In genomic region chr2:38528008-38528442, GRCh38 we compare ENCODE assay signal across 8 cellular contexts.
DNase-seq lines count a peak whose midpoint lies in the region; ATAC-seq and TF ChIP-seq lines count a peak whose summit lies in the region.

No MANE protein-coding gene starts in this region.

- H3K9me3 Mint-ChIP-seq in CD8-positive, alpha-beta T cell: no peaks in the 10 kb centered on the region
- no peaks in the 10 kb centered on the region for H3K9me3 Mint-ChIP-seq in IgD-negative memory B cell
- no peaks in the 10 kb centered on the region for H3K9me3 Mint-ChIP-seq in T-helper 2 cell treated with Interferon-gamma antibody and Interleukin-4, amounts not matched to agents 5 μg/mL and 100 μg/mL, for 36 hours
- H3K9me3 Mint-ChIP-seq in chondrocyte (ENCODE audit: low read depth): no peaks in the 10 kb centered on the region

- H3K4me1 ChIP-seq in CD8-positive, alpha-beta T cell (ENCODE audit: insufficient read depth, low read length): no peaks in the 10 kb centered on the region
- H3K4me1 ChIP-seq in liver (ENCODE audit: control insufficient read depth in 4 of 4, insufficient read depth in 4 of 4, low read length in 3 of 4): peaks cover 0 to 5% (median 0%) of the 10 kb centered on the region in 4 donors

- H3K4me1 Mint-ChIP-seq in CD8-positive, alpha-beta T cell (ENCODE audit: low read depth): peaks cover 6% of the 10 kb centered on the region
- peaks cover 11 to 23% (median 15%) of the 10 kb centered on the region in 3 donors for H3K4me1 Mint-ChIP-seq in IgD-negative memory B cell
- H3K4me1 Mint-ChIP-seq in T-helper 2 cell treated with Interferon-gamma antibody and Interleukin-4, amounts not matched to agents 5 μg/mL and 100 μg/mL, for 36 hours (ENCODE audit: low read depth): peaks cover 2% of the 10 kb centered on the region
- peaks cover 28% of the 10 kb centered on the region for H3K4me1 Mint-ChIP-seq in chondrocyte (ENCODE audit: low read depth)

- intact Hi-C loops in CD8-positive, alpha-beta T cell (cut with DNase I, micrococcal nuclease): no loop called here

- H3K36me3 ChIP-seq in CD8-positive, alpha-beta T cell (ENCODE audit: insufficient read depth, low read length): no peaks in the 10 kb centered on the region
- no peaks in the 10 kb centered on the region for H3K36me3 ChIP-seq in liver (ENCODE audit: control insufficient read depth in 4 of 4, insufficient read depth in 3 of 4, low read depth in 1 of 4, low read length in 3 of 4)

- peak overlapping the region; percentile 46 for H3K4me3 Mint-ChIP-seq in CD8-positive, alpha-beta T cell
- H3K4me3 Mint-ChIP-seq in IgD-negative memory B cell: peak overlapping the region in 3 of 4 donors; percentile 44 to 87 (median 80)
- H3K4me3 Mint-ChIP-seq in T-helper 2 cell treated with Interferon-gamma antibody and Interleukin-4, amounts not matched to agents 5 μg/mL and 100 μg/mL, for 36 hours: peak overlapping the region; percentile 40
- H3K4me3 Mint-ChIP-seq in chondrocyte (ENCODE audit: unreplicated experiment): peak overlapping the region; percentile 59

- CTCF ChIA-PET in CD8-positive, alpha-beta T cell (lab: Charles Lee): no interaction called here

- H3K4me3 ChIP-seq in CD8-positive, alpha-beta T cell (ENCODE audit: low read depth, low read length): no peak overlapping the region
- peak overlapping the region; percentile 23 to 51 (median 40) for H3K4me3 ChIP-seq in liver (ENCODE audit: low read depth in 1 of 3, low read length in 3 of 3)

- H3K9ac ChIP-seq in liver (ENCODE audit: low read depth in 1 of 2, low read length in 2 of 2): peak overlapping the region in 1 of 2 donors; percentile 53

- TF ChIP-seq RAD21 in liver (IDR thresholded peaks at IDR 0.05): no peak

- H3K27ac ChIP-seq in CD8-positive, alpha-beta T cell (ENCODE audit: low read depth, low read length): no peak overlapping the region
- no peak overlapping the region for H3K27ac ChIP-seq in liver (ENCODE audit: low read depth in 1 of 2, low read length in 2 of 2)

- H3K36me3 Mint-ChIP-seq in CD8-positive, alpha-beta T cell: no peaks in the 10 kb centered on the region
- H3K36me3 Mint-ChIP-seq in IgD-negative memory B cell (no peaks in the 10 kb centered on the region), chondrocyte (ENCODE audit: low read depth) (no peaks in the 10 kb centered on the region)
- no peaks in the 10 kb centered on the region for H3K36me3 Mint-ChIP-seq in T-helper 2 cell treated with Interferon-gamma antibody and Interleukin-4, amounts not matched to agents 5 μg/mL and 100 μg/mL, for 36 hours (ENCODE audit: low read depth)

- no peaks in the 10 kb centered on the region for H3K9me3 ChIP-seq in CD8-positive, alpha-beta T cell (ENCODE audit: low read length)
- H3K9me3 ChIP-seq in liver (ENCODE audit: control insufficient read depth in 4 of 4, low read length in 3 of 4): no peaks in the 10 kb centered on the region

- no peaks in the 10 kb centered on the region for H3K27me3 ChIP-seq in CD8-positive, alpha-beta T cell (ENCODE audit: insufficient read depth, low read length)
- H3K27me3 ChIP-seq in liver (ENCODE audit: control insufficient read depth in 4 of 4, insufficient read depth in 4 of 4, low read length in 3 of 4): no peaks in the 10 kb centered on the region

- no peak for DNase-seq in CD8-positive, alpha-beta T cell
- peak; percentile 62 for DNase-seq in T-helper 2 cell treated with Interferon-gamma antibody and Interleukin-4, amounts not matched to agents 5 μg/mL and 100 μg/mL, for 36 hours (ENCODE audit: low spot score)
- DNase-seq in chondrocyte (ENCODE audit: low spot score) (no peak), Kasumi-1 (lab: John Stamatoyannopoulos, UW) (no peak)
- DNase-seq in stimulated activated CD4-positive, alpha-beta T cell treated with anti-CD3 and anti-CD28 coated beads, Interleukin-4, amount 100 ng/mL, for 4 hours: peak; percentile 33 to 48

- WGBS in liver: 9% methylated on average over 27 of the region's 27 CpGs

- POLR2A ChIA-PET in CD8-positive, alpha-beta T cell (lab: Charles Lee): no interaction called here

- no peak for ATAC-seq in CD8-positive, alpha-beta T cell
- no peak for ATAC-seq in HG03571 (IDR thresholded peaks at IDR 0.05; ENCODE audit: unreplicated experiment)

- H3K27ac Mint-ChIP-seq in CD8-positive, alpha-beta T cell: no peak overlapping the region
- no peak overlapping the region for H3K27ac Mint-ChIP-seq in IgD-negative memory B cell
- no peak overlapping the region for H3K27ac Mint-ChIP-seq in T-helper 2 cell treated with Interferon-gamma antibody and Interleukin-4, amounts not matched to agents 5 μg/mL and 100 μg/mL, for 36 hours
- H3K27ac Mint-ChIP-seq in chondrocyte (ENCODE audit: unreplicated experiment): peak overlapping the region; percentile 58

- peaks cover 30% of the 10 kb centered on the region for H3K27me3 Mint-ChIP-seq in CD8-positive, alpha-beta T cell (ENCODE audit: low read depth)
- H3K27me3 Mint-ChIP-seq in IgD-negative memory B cell (peaks cover 22% of the 10 kb centered on the region), chondrocyte (ENCODE audit: low read depth) (peaks cover 1% of the 10 kb centered on the region)
- peaks cover 32% of the 10 kb centered on the region for H3K27me3 Mint-ChIP-seq in T-helper 2 cell treated with Interferon-gamma antibody and Interleukin-4, amounts not matched to agents 5 μg/mL and 100 μg/mL, for 36 hours (ENCODE audit: low read depth)

- TF ChIP-seq CTCF in CD8-positive, alpha-beta T cell (IDR thresholded peaks at IDR 0.05): no peak
- peak; percentile 59 for TF ChIP-seq CTCF in chondrocyte (IDR thresholded peaks at IDR 0.05)
- TF ChIP-seq CTCF in liver (IDR thresholded peaks at IDR 0.05; ENCODE audit: low read depth, low read length, missing input control): no peak

TF ChIP-seq in liver, 16 proteins besides CTCF, POLR2A, EP300 and RAD21:
- TF ChIP-seq ATF3 (IDR thresholded peaks at IDR 0.05) (no peak), YY1 (IDR thresholded peaks at IDR 0.05) (peak; percentile 56), FOXA1 (IDR thresholded peaks at IDR 0.05) (no peak)

Comparison
In these comparisons a context has a peak if more than half of its experiments do, and no peak if none do; other contexts are left out.
1. DNase-seq: peak in T-helper 2 cell treated with Interferon-gamma antibody and Interleukin-4, amounts not matched to agents 5 μg/mL and 100 μg/mL, for 36 hours (single experiment) and stimulated activated CD4-positive, alpha-beta T cell treated with anti-CD3 and anti-CD28 coated beads, Interleukin-4, amount 100 ng/mL, for 4 hours (2 of 2); none in CD8-positive, alpha-beta T cell (0 of 7), chondrocyte (single experiment) and Kasumi-1 (0 of 2).
2. Peak in every context shown above with its lines, with median percentiles within 50 percentile points of each other: H3K4me3 Mint-ChIP-seq.